In the genomic region with DNA sequence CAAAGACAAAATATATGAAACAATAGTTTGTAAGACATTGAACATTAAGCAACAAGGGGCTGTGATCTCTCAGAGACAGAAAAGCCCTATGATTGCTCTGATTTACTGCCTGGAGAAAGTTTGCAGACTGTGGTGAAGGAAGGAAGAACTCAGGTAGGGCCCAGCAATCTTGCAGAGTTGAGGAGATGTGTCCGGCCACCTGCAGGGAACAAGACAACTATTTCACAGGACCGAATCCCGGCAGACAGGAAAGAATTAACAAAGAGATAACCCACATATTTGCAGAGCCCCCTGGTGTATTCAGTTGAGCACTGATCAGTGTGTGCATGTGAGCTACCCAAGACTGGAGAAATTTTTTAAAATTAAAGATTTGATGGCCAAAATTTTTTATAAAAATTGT, we compare ENCODE assay signal across 2 cellular contexts.
TF ChIP-seq lines count a peak whose summit lies in the region.

No MANE protein-coding gene starts in this region.

TF ChIP-seq in GM23338, 12 proteins besides CTCF, POLR2A, EP300 and RAD21 (continues in another document):
- TF ChIP-seq, protein P1, sequence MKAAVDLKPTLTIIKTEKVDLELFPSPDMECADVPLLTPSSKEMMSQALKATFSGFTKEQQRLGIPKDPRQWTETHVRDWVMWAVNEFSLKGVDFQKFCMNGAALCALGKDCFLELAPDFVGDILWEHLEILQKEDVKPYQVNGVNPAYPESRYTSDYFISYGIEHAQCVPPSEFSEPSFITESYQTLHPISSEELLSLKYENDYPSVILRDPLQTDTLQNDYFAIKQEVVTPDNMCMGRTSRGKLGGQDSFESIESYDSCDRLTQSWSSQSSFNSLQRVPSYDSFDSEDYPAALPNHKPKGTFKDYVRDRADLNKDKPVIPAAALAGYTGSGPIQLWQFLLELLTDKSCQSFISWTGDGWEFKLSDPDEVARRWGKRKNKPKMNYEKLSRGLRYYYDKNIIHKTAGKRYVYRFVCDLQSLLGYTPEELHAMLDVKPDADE (IDR thresholded peaks at IDR 0.05), result no peak
- TF ChIP-seq REST (IDR thresholded peaks at IDR 0.05; ENCODE audit: unreplicated experiment) (no peak), ZNF462 (CRISPR knock-in tag; IDR thresholded peaks at IDR 0.05) (no peak), CREB1 (CRISPR knock-in tag; IDR thresholded peaks at IDR 0.05; ENCODE audit: low read depth) (no peak), ZNF331 (CRISPR knock-in tag; IDR thresholded peaks at IDR 0.05; ENCODE audit: low read depth) (no peak), EZH2phosphoT487 (IDR thresholded peaks at IDR 0.05; ENCODE audit: unreplicated experiment) (no peak), POLR2AphosphoS5 (IDR thresholded peaks at IDR 0.05; ENCODE audit: low read depth) (no peak), ZNF114 (CRISPR knock-in tag; IDR thresholded peaks at IDR 0.05) (no peak), NANOG (IDR thresholded peaks at IDR 0.05; ENCODE audit: borderline replicate concordance) (no peak), JUNB (IDR thresholded peaks at IDR 0.05; ENCODE audit: unreplicated experiment) (no peak)

TF ChIP-seq in IMR-90, 13 proteins besides CTCF, POLR2A, EP300 and RAD21:
- TF ChIP-seq FOS (IDR thresholded peaks at IDR 0.05; ENCODE audit: low read depth, low read length), result no peak
- TF ChIP-seq BHLHE40 (IDR thresholded peaks at IDR 0.05; ENCODE audit: low read depth, low read length), result no peak
- TF ChIP-seq, protein P2, sequence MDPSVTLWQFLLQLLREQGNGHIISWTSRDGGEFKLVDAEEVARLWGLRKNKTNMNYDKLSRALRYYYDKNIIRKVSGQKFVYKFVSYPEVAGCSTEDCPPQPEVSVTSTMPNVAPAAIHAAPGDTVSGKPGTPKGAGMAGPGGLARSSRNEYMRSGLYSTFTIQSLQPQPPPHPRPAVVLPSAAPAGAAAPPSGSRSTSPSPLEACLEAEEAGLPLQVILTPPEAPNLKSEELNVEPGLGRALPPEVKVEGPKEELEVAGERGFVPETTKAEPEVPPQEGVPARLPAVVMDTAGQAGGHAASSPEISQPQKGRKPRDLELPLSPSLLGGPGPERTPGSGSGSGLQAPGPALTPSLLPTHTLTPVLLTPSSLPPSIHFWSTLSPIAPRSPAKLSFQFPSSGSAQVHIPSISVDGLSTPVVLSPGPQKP (IDR thresholded peaks at IDR 0.05; ENCODE audit: borderline replicate concordance, low read depth, low read length), result no peak
- no peak for TF ChIP-seq CEBPB (IDR thresholded peaks at IDR 0.05; ENCODE audit: low read depth, low read length)
- TF ChIP-seq CHD1 (IDR thresholded peaks at IDR 0.05; ENCODE audit: low read depth, low read length), result no peak
